In the genomic region with DNA sequence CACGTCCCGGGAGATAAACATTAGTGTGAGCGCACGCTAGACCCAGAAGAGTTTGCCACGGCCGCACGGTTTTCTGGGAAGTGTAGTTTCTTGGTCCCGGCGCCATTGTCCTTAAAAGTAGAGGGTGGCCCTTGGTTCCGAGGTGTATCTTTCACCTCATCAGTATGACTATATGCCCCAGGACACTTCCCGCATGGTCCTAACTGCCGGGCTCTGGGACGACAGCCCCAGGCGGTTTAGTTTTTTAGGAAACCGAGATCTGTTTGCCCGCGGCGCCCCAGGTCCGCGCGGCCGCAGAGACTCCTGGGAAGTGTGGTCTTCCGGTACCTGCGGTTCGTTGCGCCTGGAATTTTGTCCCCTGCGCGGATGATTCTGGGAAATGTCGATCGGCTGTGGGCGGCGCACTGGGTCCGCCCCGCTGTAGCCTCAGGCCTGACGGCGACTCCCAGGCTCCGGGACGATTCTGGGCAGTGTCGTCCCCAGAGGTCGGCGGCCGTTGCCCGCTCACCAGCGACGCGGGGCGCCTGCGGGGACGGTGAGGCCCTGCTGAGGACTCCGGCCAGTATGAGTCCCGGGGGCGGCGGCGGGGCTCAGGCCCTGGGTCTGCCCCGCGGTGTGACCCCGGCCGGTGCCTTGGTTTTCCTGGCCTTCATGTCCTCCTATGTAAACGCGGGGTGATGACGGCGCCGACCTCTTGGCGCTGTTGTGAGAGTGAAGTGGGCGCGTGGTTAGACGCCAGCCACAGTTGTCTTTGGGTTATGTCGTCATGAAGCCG, we compare ENCODE assay signal across 8 cellular contexts. TPM values are rescaled to one million over a fixed set of nuclear protein-coding genes. Genes with fewer than 3 reads are reported as not detected.
DNase-seq lines count a peak whose midpoint lies in the region; TF ChIP-seq lines count a peak whose summit lies in the region.

A gene (plus strand): TSS at position 418 of the 775 bp plus-strand sequence. CDS start 795 bp downstream, outside the sequence.

- H2AFZ ChIP-seq in H9 (ENCODE audit: low read length) (peak within 1 kb of the TSS; percentile 71), neuronal stem cell (ENCODE audit: low read length) (peak within 1 kb of the TSS; percentile 95)

- H3K4me1 ChIP-seq in ES-I3 (ENCODE audit: insufficient read depth, low read length) (no peaks in the 10 kb centered on the region), H9 (ENCODE audit: insufficient read depth, low read length) (no peaks in the 10 kb centered on the region), neuronal stem cell (ENCODE audit: control insufficient read depth in 2 of 2, insufficient read depth in 1 of 2, low read depth in 1 of 2, low read length in 2 of 2) (peaks cover 0 to 7% of the 10 kb centered on the region in 2 donors), subcutaneous abdominal adipose tissue (ENCODE audit: control insufficient read depth in 5 of 5, insufficient read depth in 5 of 5, low read length in 5 of 5) (peaks cover 7 to 33% (median 26%) of the 10 kb centered on the region in 5 donors)

- H3K27ac ChIP-seq in H9 (ENCODE audit: insufficient read length, low read depth, low read length) (peak within 1 kb of the TSS; percentile 47), neuronal stem cell (replicated peaks; ENCODE audit: low read length) (peak within 1 kb of the TSS; percentile 95), subcutaneous abdominal adipose tissue (ENCODE audit: low read depth, low read length) (peak within 1 kb of the TSS; percentile 98)

- H3K4ac ChIP-seq in H9 (ENCODE audit: low read depth, low read length) (no peak within 1 kb of the TSS; the same call in 1 of the 2 replicates), neuronal stem cell (ENCODE audit: low read length) (no peak within 1 kb of the TSS)

- no peak within 1 kb of the TSS for H2BK12ac ChIP-seq in H9 (ENCODE audit: insufficient read length, low read depth, low read length)
- no peak within 1 kb of the TSS for H2BK12ac ChIP-seq in neuronal stem cell (ENCODE audit: low read length)

- H3K36me3 ChIP-seq in ES-I3 (ENCODE audit: insufficient read depth, low read length) (no peaks in the 10 kb centered on the region), neuronal stem cell (replicated peaks in 1 of 2; ENCODE audit: control insufficient read depth in 2 of 2, insufficient read depth in 2 of 2, low read length in 2 of 2) (peaks cover 0 to 19% of the 10 kb centered on the region in 2 donors), subcutaneous abdominal adipose tissue (ENCODE audit: control insufficient read depth in 5 of 5, insufficient read depth in 5 of 5, low read length in 5 of 5) (peaks cover 17 to 26% (median 21%) of the 10 kb centered on the region in 5 donors)

- H2BK20ac ChIP-seq in H9 (ENCODE audit: low read depth, low read length, poor library complexity, severe bottlenecking), result no peak within 1 kb of the TSS

- H3K4me2 ChIP-seq in H9 (ENCODE audit: insufficient read depth, insufficient read length, low read length) (peak within 1 kb of the TSS; percentile 98), neuronal stem cell (ENCODE audit: insufficient read depth, low read length, poor library complexity, severe bottlenecking) (peak within 1 kb of the TSS; percentile 66)

- no peak for TF ChIP-seq CTCF in H9 (conservative IDR thresholded peaks at IDR 0.05)

- no peaks in the 10 kb centered on the region for H3K27me3 ChIP-seq in H9 (ENCODE audit: insufficient read depth, low read length)
- no peaks in the 10 kb centered on the region for H3K27me3 ChIP-seq in neuronal stem cell (ENCODE audit: control insufficient read depth in 3 of 3, insufficient read depth in 3 of 3, low read depth in 1 of 3, low read length in 3 of 3)
- no peaks in the 10 kb centered on the region for H3K27me3 ChIP-seq in subcutaneous abdominal adipose tissue (ENCODE audit: control insufficient read depth in 5 of 5, insufficient read depth in 4 of 5, low read length in 5 of 5)

- H4K8ac ChIP-seq in H9 (replicated peaks; ENCODE audit: insufficient read length, low read depth, low read length) (peak within 1 kb of the TSS; percentile 90), neuronal stem cell (ENCODE audit: low read depth, low read length) (peak within 1 kb of the TSS; percentile 57)

- no peaks in the 10 kb centered on the region for H3K79me2 ChIP-seq in H9 (ENCODE audit: insufficient read depth, low read length)

- H2BK15ac ChIP-seq in H9 (ENCODE audit: low read depth, low read length) (no peak within 1 kb of the TSS), neuronal stem cell (ENCODE audit: low read length) (peak within 1 kb of the TSS; percentile 82)

- peaks cover 12 to 15% of the 10 kb centered on the region in 2 experiments; a peak in 3 of 4 replicates for H3K4me1 Mint-ChIP-seq in H9

- peak within 1 kb of the TSS; percentile 46 for H3T11ph ChIP-seq in H9 (ENCODE audit: low read length)

- peak within 1 kb of the TSS; percentile 97 to 99 (median 98) for H3K27ac Mint-ChIP-seq in H9

- peak within 1 kb of the TSS; percentile 90; the same call in 1 of the 2 replicates for H3K14ac ChIP-seq in H9 (ENCODE audit: insufficient read depth, low read length)
- H3K14ac ChIP-seq in neuronal stem cell (ENCODE audit: low read length), result peak within 1 kb of the TSS; percentile 28

- no peak within 1 kb of the TSS for H3K23ac ChIP-seq in H9 (ENCODE audit: insufficient read length, low read depth, low read length)
- peak within 1 kb of the TSS; percentile 86 for H3K23ac ChIP-seq in neuronal stem cell (ENCODE audit: low read depth, low read length, poor library complexity)

- peak within 1 kb of the TSS; percentile 80 to 91 for H3K4me3 ChIP-seq in neuronal stem cell (ENCODE audit: low read length in 2 of 2)
- H3K4me3 ChIP-seq in subcutaneous abdominal adipose tissue (ENCODE audit: low read depth in 1 of 5, low read length in 5 of 5), result peak within 1 kb of the TSS; percentile 71 to 97 (median 85)

- DNase-seq in H9, result peak; percentile 91
- DNase-seq in M059J (ENCODE audit: low read depth), result peak; percentile 89
- DNase-seq in SHP77 treated with DMSO at 0.1 percent for 48 hours (lab: John Stamatoyannopoulos, UW), result peak; percentile 92
- peak; percentile 70 for DNase-seq in activated gamma-delta T cell treated with anti-CD3 and anti-CD28 coated beads, Interleukin-2, amount 50 U/mL, for 16 hours (ENCODE audit: low read depth)
- peak; percentile 85 for DNase-seq in foreskin melanocyte
- peak; percentile 87 for DNase-seq in neuronal stem cell (ENCODE audit: low spot score)

- H2BK5ac ChIP-seq in H9 (ENCODE audit: insufficient read length, low read length) (no peak within 1 kb of the TSS), neuronal stem cell (ENCODE audit: low read length) (peak within 1 kb of the TSS; percentile 70)

- H3K9me3 ChIP-seq in ES-I3 (ENCODE audit: control insufficient read depth, insufficient read depth, low read length) (no peaks in the 10 kb centered on the region), H9 (ENCODE audit: control insufficient read depth, low read depth, low read length) (no peaks in the 10 kb centered on the region), neuronal stem cell (replicated peaks in 1 of 2; ENCODE audit: control insufficient read depth in 2 of 2, insufficient read depth in 1 of 2, low read depth in 1 of 2, low read length in 2 of 2) (peaks cover 4 to 25% of the 10 kb centered on the region in 2 donors), subcutaneous abdominal adipose tissue (ENCODE audit: control insufficient read depth in 5 of 5, low read length in 5 of 5) (peaks cover 0 to 13% (median 12%) of the 10 kb centered on the region in 5 donors)

- peaks cover 11% of the 10 kb centered on the region for H3K23me2 ChIP-seq in H9 (ENCODE audit: insufficient read length, low read depth, low read length, poor library complexity, severe bottlenecking)

- H3K56ac ChIP-seq in H9 (ENCODE audit: insufficient read length, low read depth, low read length), result no peak within 1 kb of the TSS

- H3K79me1 ChIP-seq in H9 (ENCODE audit: insufficient read depth, low read depth, low read length, poor library complexity, severe bottlenecking) (no peaks in the 10 kb centered on the region), neuronal stem cell (ENCODE audit: low read depth, low read length) (no peaks in the 10 kb centered on the region)

- H4K20me1 ChIP-seq in H9 (ENCODE audit: control insufficient read depth, insufficient read depth, insufficient read length), result no peaks in the 10 kb centered on the region

- peaks cover 9 to 12% of the 10 kb centered on the region in 2 experiments for H3K9me3 Mint-ChIP-seq in H9

- H3K18ac ChIP-seq in H9 (ENCODE audit: insufficient read length, low read depth, low read length) (peak within 1 kb of the TSS; percentile 94), neuronal stem cell (ENCODE audit: low read length) (peak within 1 kb of the TSS; percentile 98)

- H4K91ac ChIP-seq in H9 (ENCODE audit: insufficient read length, low read depth, low read length) (no peak within 1 kb of the TSS), neuronal stem cell (ENCODE audit: low read depth, low read length, poor library complexity) (no peak within 1 kb of the TSS)

- H3K36me3 Mint-ChIP-seq in H9 (ENCODE audit: insufficient read depth in 1 of 3, low read depth in 3 of 3), result peaks cover 3 to 21% (median 16%) of the 10 kb centered on the region in 3 experiments; a peak in 6 of 7 replicates

- H2BK120ac ChIP-seq in H9 (ENCODE audit: low read depth, low read length, poor library complexity, severe bottlenecking) (peak within 1 kb of the TSS; percentile 79), neuronal stem cell (ENCODE audit: low read depth, low read length) (no peak within 1 kb of the TSS)

- H3K9ac ChIP-seq in ES-I3 (ENCODE audit: low read depth, low read length), result peak within 1 kb of the TSS; percentile 93
- H3K9ac ChIP-seq in H9 (ENCODE audit: extremely low read depth, insufficient read length, low read length), result peak within 1 kb of the TSS; percentile 74
- peak within 1 kb of the TSS; percentile 96 for H3K9ac ChIP-seq in neuronal stem cell (ENCODE audit: low read depth, low read length, poor library complexity)
- peak within 1 kb of the TSS; percentile 84 to 98 (median 93) for H3K9ac ChIP-seq in subcutaneous abdominal adipose tissue (ENCODE audit: low read length in 5 of 5)

- H4K5ac ChIP-seq in H9 (ENCODE audit: insufficient read length, low read depth, low read length), result peak within 1 kb of the TSS; percentile 86

- WGBS in H9 (ENCODE audit: extremely low coverage, insufficient read length, low lambda C conversion rate), result no CpG with 5 or more reads among the region's 69 CpGs
- no CpG with 5 or more reads among the region's 69 CpGs for WGBS in neuronal stem cell (ENCODE audit: extremely low coverage in 2 of 2, insufficient read length in 2 of 2, insufficient replicate concordance in 1 of 2), 2 donors

- peak within 1 kb of the TSS; percentile 83 to 94 for H3K4me3 Mint-ChIP-seq in H9

- H2AK5ac ChIP-seq in H9 (ENCODE audit: insufficient read length, low read length) (no peak within 1 kb of the TSS), neuronal stem cell (ENCODE audit: low read depth, low read length) (no peak within 1 kb of the TSS)

- H3K27me3 Mint-ChIP-seq in H9 (ENCODE audit: low read depth), result peaks cover 2% of the 10 kb centered on the region

RNA-seq across cellular contexts. Expression of the gene that starts here (rescaled TPM):
- 8.2 and 9.9 TPM in 2 replicates for total RNA-seq in H9 (2021)
- total RNA-seq in M059J (2014; rRNA removed; shearing (Covaris generic)), result 3.3 and 10.4 TPM in 2 replicates
- polyA plus RNA-seq in neuronal stem cell (2013, experiment 1 of 2), result 8.5 TPM
- polyA plus RNA-seq in neuronal stem cell (2013, experiment 2 of 2), result 8.0 TPM

Comparison
In these comparisons a context has a peak if more than half of its experiments do, and no peak if none do; other contexts are left out.
1. Peak in every context shown above with its lines: DNase-seq, H3K4me3 ChIP-seq and H3K27ac ChIP-seq.
2. H3K27ac ChIP-seq: peak in every context shown above with its lines; median percentile 98 in subcutaneous abdominal adipose tissue; 95 in neuronal stem cell; 47 in H9.